ENCODE assay signal across 1 cellular context in genomic region chr6:12064125-12064524, GRCh38.
TF ChIP-seq lines count a peak whose summit lies in the region.

No MANE protein-coding gene starts in this region.

TF ChIP-seq in IMR-90, 13 proteins besides CTCF, POLR2A, EP300 and RAD21 (continued from another document):
- no peak for TF ChIP-seq ELK1 (IDR thresholded peaks at IDR 0.05; ENCODE audit: borderline replicate concordance, low read depth, low read length)
- no peak for TF ChIP-seq MAFK (IDR thresholded peaks at IDR 0.05; ENCODE audit: low read depth, low read length)
- TF ChIP-seq BHLHE40 (IDR thresholded peaks at IDR 0.05; ENCODE audit: low read depth, low read length), result no peak
- no peak for TF ChIP-seq CHD1 (IDR thresholded peaks at IDR 0.05; ENCODE audit: low read depth, low read length)
- no peak for TF ChIP-seq MAZ (IDR thresholded peaks at IDR 0.05; ENCODE audit: borderline replicate concordance, low read depth, low read length)
- TF ChIP-seq RCOR1 (IDR thresholded peaks at IDR 0.05; ENCODE audit: insufficient replicate concordance, low read length), result no peak
- no peak for TF ChIP-seq NFE2L2 (IDR thresholded peaks at IDR 0.05; ENCODE audit: low read depth, low read length)
- no peak for TF ChIP-seq MXI1 (IDR thresholded peaks at IDR 0.05; ENCODE audit: borderline replicate concordance, low read depth, low read length)
- TF ChIP-seq USF2 (IDR thresholded peaks at IDR 0.05; ENCODE audit: low read depth, low read length), result no peak
- no peak for TF ChIP-seq FOS (IDR thresholded peaks at IDR 0.05; ENCODE audit: low read depth, low read length)
- no peak for TF ChIP-seq RFX5 (IDR thresholded peaks at IDR 0.05; ENCODE audit: low read depth, low read length)
